11 cellular contexts compared by ENCODE assay signal in the genomic region with DNA sequence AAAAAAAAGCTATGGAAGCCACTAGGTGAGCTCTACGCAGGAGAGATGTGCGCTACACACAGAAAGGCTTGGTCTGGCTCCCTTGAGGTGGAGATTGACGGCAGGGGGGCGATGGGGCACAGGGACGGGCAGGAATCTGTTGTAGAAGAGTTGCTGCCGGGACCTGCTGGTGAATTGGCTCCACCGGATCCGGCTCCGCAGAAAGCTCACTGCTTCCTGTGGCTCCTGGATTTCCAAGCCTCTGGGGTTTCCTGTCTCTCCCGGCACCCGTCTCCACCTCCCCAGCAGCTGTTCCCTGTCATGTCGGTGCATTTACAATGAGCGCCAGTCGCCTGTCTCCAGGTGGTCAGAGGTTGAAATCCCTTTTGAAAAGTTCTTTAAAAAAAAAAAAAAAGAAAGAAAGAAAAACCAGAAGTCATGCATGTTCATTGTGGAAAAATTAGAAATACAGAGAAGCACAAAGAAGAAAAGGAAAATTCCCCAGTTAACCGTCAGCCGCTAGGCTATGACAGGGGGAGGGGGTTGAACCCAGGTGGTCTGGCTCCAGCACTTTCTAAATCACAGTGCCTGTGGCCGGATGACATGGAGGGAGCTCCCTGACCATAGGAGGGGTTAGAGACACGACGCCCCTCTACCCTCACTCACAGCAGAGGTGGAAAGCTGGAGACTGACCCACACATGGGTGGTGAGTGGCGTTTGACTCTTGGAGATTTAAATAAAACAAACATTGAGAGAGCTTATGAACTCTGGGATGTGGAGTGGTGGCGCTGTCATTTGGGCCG. TPM values are rescaled to one million over a fixed set of nuclear protein-coding genes. Genes with fewer than 3 reads are reported as not detected.
DNase-seq lines count a peak whose midpoint lies in the region; ATAC-seq and TF ChIP-seq lines count a peak whose summit lies in the region.
"Had no signal": no experiment of that assay in that cellular context is flagged by ENCODE, and none has a peak within 500 bp of the region (broad histone marks: within the 10 kb centered on the region; RNA-seq: fewer than 3 reads in every experiment).

No MANE protein-coding gene starts in this region.

- no peaks in the 10 kb centered on the region for H3K9me3 ChIP-seq in mucosa of descending colon

- H3K4me3 ChIP-seq in mucosa of descending colon, result no peak overlapping the region

- intact Hi-C loops in mucosa of descending colon (cut with DNase I, micrococcal nuclease), result no loop called here

- no peak for ATAC-seq in mucosa of descending colon
- no peak for ATAC-seq in HG02610 (IDR thresholded peaks at IDR 0.05; ENCODE audit: unreplicated experiment)
- no peak for ATAC-seq in HG03520 (IDR thresholded peaks at IDR 0.05; ENCODE audit: unreplicated experiment)
- no peak for ATAC-seq in GM19463 (IDR thresholded peaks at IDR 0.05; ENCODE audit: unreplicated experiment)
- ATAC-seq in GM18517 (IDR thresholded peaks at IDR 0.05; ENCODE audit: unreplicated experiment), result no peak
- ATAC-seq: activated CD4-positive, CD25-positive, alpha-beta regulatory T cell treated with anti-CD3 and anti-CD28 coated beads, Interleukin-2, amount 50 U/mL, for 24 hours had no signal

- no peaks in the 10 kb centered on the region for H3K4me1 ChIP-seq in mucosa of descending colon (ENCODE audit: low read depth)

- no peak for TF ChIP-seq CTCF in mucosa of descending colon (IDR thresholded peaks at IDR 0.05)

- DNase-seq in D341Med (ENCODE audit: low spot score) (peak; percentile 75), NCI-H1694 (lab: John Stamatoyannopoulos, UW) (peak; percentile 44), dermis blood vessel endothelial cell (peak; percentile 52), mucosa of descending colon (peak in 2 of 3 donors; percentile 14 to 39)
- DNase-seq: amygdala had no signal

- H3K36me3 ChIP-seq in mucosa of descending colon (ENCODE audit: low read depth), result no peaks in the 10 kb centered on the region

RNA-seq across cellular contexts. Expression of a gene that starts 20.8 kb away (rescaled TPM):
- total RNA-seq in dermis blood vessel endothelial cell (0.17 and 0.65 TPM in 2 replicates), mucosa of descending colon (1 to 10 TPM; 1.7 to 4.4 (median 3.5) TPM)
- total RNA-seq: fibroblast of lung had no signal
